Comparison of ENCODE assay signal across 8 cellular contexts in genomic region chr10:23095404-23095965, GRCh38. TPM values are rescaled to one million over a fixed set of nuclear protein-coding genes. Genes with fewer than 3 reads are reported as not detected.
DNase-seq lines count a peak whose midpoint lies in the region; ATAC-seq, FAIRE-seq and TF ChIP-seq lines count a peak whose summit lies in the region.

Gene MSRB2, plus strand, starts transcription at chr10:23095579. Its CDS starts 30 bp downstream, at chr10:23095609.

- H3K27me3 Mint-ChIP-seq in T-helper 2 cell treated with Interferon-gamma antibody and Interleukin-4, amounts not matched to agents 5 μg/mL and 100 μg/mL, for 36 hours (ENCODE audit: low read depth): peaks cover 11% of the 10 kb centered on the region
- H3K27me3 Mint-ChIP-seq in astrocyte (ENCODE audit: low read depth, unreplicated experiment): no peaks in the 10 kb centered on the region

- 0% methylated on average over 11 of the region's 50 CpGs for WGBS in hepatocyte (ENCODE audit: low lambda C conversion rate, missing lambda C conversion rate)
- WGBS in aorta, 2 donors: 0 to 1% methylated on average over 10 to 50 of the region's 50 CpGs

- TF ChIP-seq CTCF in astrocyte (IDR thresholded peaks at IDR 0.05; ENCODE audit: insufficient read depth, low read depth, low read length): no peak
- no peak for TF ChIP-seq CTCF in hepatocyte (IDR thresholded peaks at IDR 0.05; ENCODE audit: poor library complexity)

- no peaks in the 10 kb centered on the region for H3K36me3 Mint-ChIP-seq in T-helper 2 cell treated with Interferon-gamma antibody and Interleukin-4, amounts not matched to agents 5 μg/mL and 100 μg/mL, for 36 hours (ENCODE audit: low read depth)
- H3K36me3 Mint-ChIP-seq in astrocyte (ENCODE audit: low read depth, unreplicated experiment): no peaks in the 10 kb centered on the region

- peak within 1 kb of the TSS; percentile 73 for H3K4me3 ChIP-seq in astrocyte (ENCODE audit: insufficient read depth, low read depth, low read length)
- H3K4me3 ChIP-seq in hepatocyte: peak within 1 kb of the TSS; percentile 68
- peak within 1 kb of the TSS; percentile 62 to 85 for H3K4me3 ChIP-seq in aorta (ENCODE audit: low read length in 2 of 2)

- H3K27ac Mint-ChIP-seq in T-helper 2 cell treated with Interferon-gamma antibody and Interleukin-4, amounts not matched to agents 5 μg/mL and 100 μg/mL, for 36 hours: peak within 1 kb of the TSS; percentile 75
- peak within 1 kb of the TSS; percentile 90 for H3K27ac Mint-ChIP-seq in astrocyte (ENCODE audit: unreplicated experiment)

- H3K4me2 ChIP-seq in astrocyte (ENCODE audit: low read length) (peak within 1 kb of the TSS; percentile 99), hepatocyte (peak within 1 kb of the TSS; percentile 89)

- H3K4me1 ChIP-seq in astrocyte (ENCODE audit: insufficient read depth, low read length): peaks cover 2% of the 10 kb centered on the region
- peaks cover 18% of the 10 kb centered on the region for H3K4me1 ChIP-seq in hepatocyte (ENCODE audit: insufficient read depth)
- H3K4me1 ChIP-seq in aorta (ENCODE audit: control insufficient read depth in 1 of 2, insufficient read depth in 2 of 2, low read length in 2 of 2): no peaks in the 10 kb centered on the region

- H4K20me1 ChIP-seq in astrocyte (ENCODE audit: insufficient read depth, low read length): no peaks in the 10 kb centered on the region
- no peaks in the 10 kb centered on the region for H4K20me1 ChIP-seq in hepatocyte (ENCODE audit: insufficient read depth, poor library complexity, severe bottlenecking)

- H3K36me3 ChIP-seq in astrocyte (ENCODE audit: insufficient read depth, low read length) (no peaks in the 10 kb centered on the region), hepatocyte (replicated peaks; ENCODE audit: insufficient read depth, low read depth) (no peaks in the 10 kb centered on the region), aorta (ENCODE audit: control insufficient read depth in 1 of 2, insufficient read depth in 2 of 2, low read length in 1 of 2) (no peaks in the 10 kb centered on the region)

- H3K27ac ChIP-seq in astrocyte (ENCODE audit: low read depth, low read length) (peak within 1 kb of the TSS; percentile 54), hepatocyte (peak within 1 kb of the TSS; percentile 98), aorta (ENCODE audit: low read depth in 1 of 2, low read length in 2 of 2) (peak within 1 kb of the TSS; percentile 68 to 89)

- peaks cover 10% of the 10 kb centered on the region for H3K79me2 ChIP-seq in astrocyte (ENCODE audit: insufficient read depth, low read length)
- H3K79me2 ChIP-seq in hepatocyte: peaks cover 27% of the 10 kb centered on the region

- H3K9me3 Mint-ChIP-seq in T-helper 2 cell treated with Interferon-gamma antibody and Interleukin-4, amounts not matched to agents 5 μg/mL and 100 μg/mL, for 36 hours: peaks cover 5% of the 10 kb centered on the region
- H3K9me3 Mint-ChIP-seq in astrocyte (ENCODE audit: unreplicated experiment): peaks cover 2% of the 10 kb centered on the region

- no peak for TF ChIP-seq POLR2A in GM12891 (IDR thresholded peaks at IDR 0.05; ENCODE audit: low read depth, low read length)

- H3K9ac ChIP-seq in astrocyte (ENCODE audit: low read length): peak within 1 kb of the TSS; percentile 89

- H3K9me3 ChIP-seq in astrocyte (ENCODE audit: insufficient read depth, low read depth, low read length): no peaks in the 10 kb centered on the region
- peaks cover 3% of the 10 kb centered on the region for H3K9me3 ChIP-seq in hepatocyte (ENCODE audit: low read depth)
- H3K9me3 ChIP-seq in aorta (ENCODE audit: control insufficient read depth, low read length): no peaks in the 10 kb centered on the region

- DNase-seq in GM12891 (ENCODE audit: insufficient read length, low spot score) (peak; percentile 65), NCI-H1105 (lab: John Stamatoyannopoulos, UW) (peak; percentile 79), astrocyte (ENCODE audit: low read depth) (peak; percentile 87), hepatocyte (ENCODE audit: low spot score) (peak; percentile 99), renal cortical epithelial cell (ENCODE audit: low read depth) (peak; percentile 77), aorta (peak; percentile 96 to 97)
- peak; percentile 54 for DNase-seq in T-helper 2 cell treated with Interferon-gamma antibody and Interleukin-4, amounts not matched to agents 5 μg/mL and 100 μg/mL, for 36 hours (ENCODE audit: low spot score)

- intact Hi-C loops in aorta (cut with DNase I): loop anchor here (1.0 to 10.0 kb wide), 4 partner anchors 31 to 1092 kb away; partner anchors contain the start of genes SPAG6 (in 2 of the 2) and DNAJC1 (in 1 of the 2)

- ATAC-seq in HG02623 (IDR thresholded peaks at IDR 0.05; ENCODE audit: unreplicated experiment) (peak; percentile 63), aorta (ENCODE audit: low FRiP score) (peak; percentile 94)

- FAIRE-seq in GM12891 (lab: Jason Lieb, UNC): peak; percentile 93
- FAIRE-seq in astrocyte (lab: Jason Lieb, UNC): no peak

- H2AFZ ChIP-seq in astrocyte (ENCODE audit: low read depth, low read length): peak within 1 kb of the TSS; percentile 85
- H2AFZ ChIP-seq in hepatocyte: peak within 1 kb of the TSS; percentile 80

- H3K9me2 ChIP-seq in hepatocyte (replicated peaks; ENCODE audit: insufficient read depth): no peaks in the 10 kb centered on the region

- peaks cover 27% of the 10 kb centered on the region for H3K4me1 Mint-ChIP-seq in T-helper 2 cell treated with Interferon-gamma antibody and Interleukin-4, amounts not matched to agents 5 μg/mL and 100 μg/mL, for 36 hours (ENCODE audit: low read depth)
- H3K4me1 Mint-ChIP-seq in astrocyte (ENCODE audit: low read depth, unreplicated experiment): peaks cover 6% of the 10 kb centered on the region

- no peaks in the 10 kb centered on the region for H3K27me3 ChIP-seq in astrocyte (ENCODE audit: insufficient read depth, low read length)
- H3K27me3 ChIP-seq in hepatocyte: no peaks in the 10 kb centered on the region
- H3K27me3 ChIP-seq in aorta (ENCODE audit: control insufficient read depth in 1 of 2, insufficient read depth in 2 of 2, low read length in 1 of 2): no peaks in the 10 kb centered on the region

- H3K4me3 Mint-ChIP-seq in T-helper 2 cell treated with Interferon-gamma antibody and Interleukin-4, amounts not matched to agents 5 μg/mL and 100 μg/mL, for 36 hours: peak within 1 kb of the TSS; percentile 87
- peak within 1 kb of the TSS; percentile 96 for H3K4me3 Mint-ChIP-seq in astrocyte (ENCODE audit: unreplicated experiment)

TF ChIP-seq in GM12891, 5 proteins besides CTCF, POLR2A, EP300 and RAD21:
- TF ChIP-seq POU2F2 (IDR thresholded peaks at IDR 0.05; ENCODE audit: low read depth, low read length) (no peak), SPI1 (IDR thresholded peaks at IDR 0.05; ENCODE audit: low read depth, low read length) (no peak)

RNA-seq across cellular contexts. Expression of gene MSRB2, which starts in this region (rescaled TPM):
- polyA plus RNA-seq in GM12891 (2012; ENCODE audit: low read depth, missing spikeins): 4.5 TPM
- 18.9 and 19.8 TPM in 2 replicates for total RNA-seq in astrocyte
- total RNA-seq in hepatocyte: 23.6 and 26.4 TPM in 2 replicates
- polyA plus RNA-seq in hepatocyte: 83.5 and 90.2 TPM in 2 replicates
- total RNA-seq in renal cortical epithelial cell: 9.2 and 10.0 TPM in 2 replicates
- total RNA-seq in aorta: 10 to 100 TPM; 30.4 to 34.5 TPM
- 10 to 100 TPM; 27.0 to 34.7 TPM for polyA plus RNA-seq in aorta

Comparison
In these comparisons a context has a peak if more than half of its experiments do, and no peak if none do; other contexts are left out.
1. Peak in every context shown above with its lines: DNase-seq, ATAC-seq, H3K4me3 ChIP-seq and H3K27ac ChIP-seq.